In the genomic region with DNA sequence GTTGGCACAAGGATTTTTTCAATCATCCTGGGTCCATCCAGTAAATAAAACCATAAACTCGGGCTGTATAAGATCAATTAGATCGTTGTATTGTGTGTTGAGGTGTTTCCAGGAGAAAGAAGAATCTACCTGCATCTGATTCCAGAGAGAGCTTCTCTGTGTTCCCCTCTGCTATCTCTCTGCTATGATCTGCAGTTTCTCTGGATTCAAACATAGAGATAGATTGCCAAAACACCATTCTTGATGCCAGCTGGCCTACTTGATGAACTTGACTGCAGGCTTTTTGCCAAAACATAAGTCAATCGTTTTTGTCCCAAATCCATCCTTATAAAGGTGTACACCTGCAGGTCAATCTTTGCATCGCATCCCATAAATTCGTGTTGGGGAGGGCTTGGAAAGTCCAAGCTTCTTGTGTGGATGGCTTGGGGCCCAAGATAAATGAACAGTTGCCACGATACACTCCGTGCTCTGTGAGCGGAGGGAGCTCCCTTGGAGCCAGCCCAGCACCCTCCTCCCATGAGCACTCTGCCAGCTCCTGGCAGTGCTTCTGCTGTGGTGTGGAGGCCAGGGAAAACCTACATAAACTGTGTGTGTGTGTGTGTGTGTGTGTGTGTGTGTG, we compare ENCODE assay signal across 13 cellular contexts. TPM values are rescaled to one million over a fixed set of nuclear protein-coding genes. Genes with fewer than 3 reads are reported as not detected.
A peak's percentile ranks its signal among the peaks of the same experiment; 100 is the strongest.
DNase-seq lines count a peak whose midpoint lies in the region; ATAC-seq and TF ChIP-seq lines count a peak whose summit lies in the region.
"Had no signal": no experiment of that assay in that cellular context is flagged by ENCODE, and none has a peak within 500 bp of the region (broad histone marks: within the 10 kb centered on the region; RNA-seq: fewer than 3 reads in every experiment).

No MANE protein-coding gene starts in this region.

- no peak overlapping the region for H3K4me3 Mint-ChIP-seq in type B pancreatic cell
- H3K4me3 Mint-ChIP-seq: effector memory CD8-positive, alpha-beta T cell had no signal

- no peaks in the 10 kb centered on the region for H3K4me1 Mint-ChIP-seq in type B pancreatic cell (ENCODE audit: unreplicated experiment)

- peak; percentile 83 for DNase-seq in Right ventricle myocardium inferior (ENCODE audit: missing footprints)
- DNase-seq in cardiac septum (ENCODE audit: low spot score) = no peak
- peak; percentile 68 for DNase-seq in occipital lobe (lab: John Stamatoyannopoulos, UW)
- peak; percentile 75 to 84 for DNase-seq in uterus
- DNase-seq in H4 (ENCODE audit: low spot score) = no peak
- no peak for DNase-seq in stimulated activated CD4-positive, alpha-beta T cell treated with anti-CD3 and anti-CD28 coated beads, Interleukin-2, amount 100 ng/mL, for 48 hours
- DNase-seq in type B pancreatic cell (ENCODE audit: extremely low spot score, unreplicated experiment) = no peak
- DNase-seq: activated CD8-positive, alpha-beta memory T cell treated with anti-CD3 and anti-CD28 coated beads, Interleukin-2, amount 50 U/mL, for 4 hours; effector memory CD8-positive, alpha-beta T cell; NCI-H69 had no signal

- TF ChIP-seq POLR2A in gastroesophageal sphincter (IDR thresholded peaks at IDR 0.05) = no peak
- no peak for TF ChIP-seq POLR2A in uterus (IDR thresholded peaks at IDR 0.05)

- H3K27me3 Mint-ChIP-seq in type B pancreatic cell = peaks cover 6% of the 10 kb centered on the region

- H3K9me3 Mint-ChIP-seq in type B pancreatic cell = no peaks in the 10 kb centered on the region
- H3K9me3 Mint-ChIP-seq: effector memory CD8-positive, alpha-beta T cell had no signal

- 26 to 34% methylated on average over 3 to 4 of the region's 8 CpGs for WGBS in gastroesophageal sphincter (ENCODE audit: low coverage in 1 of 2), 2 donors

- peaks cover 0 to 18% (median 7%) of the 10 kb centered on the region in 3 donors for H3K4me1 ChIP-seq in gastroesophageal sphincter
- H3K4me1 ChIP-seq in uterus = peaks cover 0 to 8% of the 10 kb centered on the region in 2 donors
- H3K4me1 ChIP-seq: SJSA1 had no signal

- ATAC-seq in Right ventricle myocardium inferior = peak; percentile 98
- peak; percentile 88 for ATAC-seq in gastroesophageal sphincter
- ATAC-seq: effector memory CD8-positive, alpha-beta T cell had no signal

- H3K9me3 ChIP-seq in gastroesophageal sphincter = no peaks in the 10 kb centered on the region
- no peaks in the 10 kb centered on the region for H3K9me3 ChIP-seq in uterus
- H3K9me3 ChIP-seq: SJSA1 had no signal

- H3K27ac ChIP-seq in gastroesophageal sphincter = peak overlapping the region; percentile 29 to 56 (median 44)
- H3K27ac ChIP-seq in uterus = peak overlapping the region; percentile 35 to 58
- H3K27ac ChIP-seq: SJSA1 had no signal

- no peak overlapping the region for H3K27ac Mint-ChIP-seq in type B pancreatic cell
- H3K27ac Mint-ChIP-seq: effector memory CD8-positive, alpha-beta T cell had no signal

- no peaks in the 10 kb centered on the region for H3K27me3 ChIP-seq in gastroesophageal sphincter
- no peaks in the 10 kb centered on the region for H3K27me3 ChIP-seq in uterus

- TF ChIP-seq CTCF in gastroesophageal sphincter (IDR thresholded peaks at IDR 0.05) = no peak
- no peak for TF ChIP-seq CTCF in uterus (IDR thresholded peaks at IDR 0.05)
- no peak for TF ChIP-seq CTCF in type B pancreatic cell (conservative IDR thresholded peaks at IDR 0.05)

- intact Hi-C loops in Right ventricle myocardium inferior (cut with DNase I) (no loop called here), cardiac septum (cut with DNase I) (no loop called here), uterus (cut with DNase I; ENCODE audit: low total_unique reads) (no loop called here)

- H3K36me3 Mint-ChIP-seq in type B pancreatic cell = no peaks in the 10 kb centered on the region

- no peaks in the 10 kb centered on the region for H3K36me3 ChIP-seq in gastroesophageal sphincter
- H3K36me3 ChIP-seq in uterus = no peaks in the 10 kb centered on the region
- H3K36me3 ChIP-seq: SJSA1 had no signal

- no peak for TF ChIP-seq EP300 in gastroesophageal sphincter (IDR thresholded peaks at IDR 0.05)

- no peak overlapping the region for H3K4me3 ChIP-seq in gastroesophageal sphincter
- H3K4me3 ChIP-seq in uterus = no peak overlapping the region
- H3K4me3 ChIP-seq: SJSA1 had no signal

RNA-seq across cellular contexts. Expression of a gene that starts 2.7 kb away (rescaled TPM):
- not detected for total RNA-seq in Right ventricle myocardium inferior
- 0.24 TPM for total RNA-seq in cardiac septum
- total RNA-seq in gastroesophageal sphincter = 1 to 10 TPM in 2 of 4 donors, under 1 TPM in 2; 0.27 to 7.6 (median 1.1) TPM
- total RNA-seq in occipital lobe = 1.1 TPM
- under 1 TPM in 1 of 4 donors, not detected in 3; 0.69 TPM for total RNA-seq in uterus
- total RNA-seq in H4 (2014; rRNA removed; shearing (Covaris generic)) = not detected in 2 replicates
- total RNA-seq in type B pancreatic cell (ENCODE audit: low replicate concordance) = 4.6 and 11.2 TPM in 2 replicates
- total RNA-seq: A673, SJSA1 had no signal

Comparison
In these comparisons a context has a peak if more than half of its experiments do, and no peak if none do; other contexts are left out.
1. DNase-seq: peak in Right ventricle myocardium inferior (single experiment), occipital lobe (single experiment) and uterus (2 of 2); none in cardiac septum (single experiment), H4 (single experiment), stimulated activated CD4-positive, alpha-beta T cell treated with anti-CD3 and anti-CD28 coated beads, Interleukin-2, amount 100 ng/mL, for 48 hours (0 of 2) and type B pancreatic cell (single experiment).